In genomic region chr6:131694832-131695426, GRCh38 we compare ENCODE assay signal across 8 cellular contexts. TPM values are rescaled to one million over a fixed set of nuclear protein-coding genes. Genes with fewer than 3 reads are reported as not detected.
DNase-seq lines count a peak whose midpoint lies in the region; ATAC-seq and FAIRE-seq lines count a peak whose summit lies in the region.

No MANE protein-coding gene starts in this region.

- no peaks in the 10 kb centered on the region for H3K27me3 Mint-ChIP-seq in activated naive CD4-positive, alpha-beta T cell treated with anti-CD3 and anti-CD28 coated beads, Interleukin-2, amount 10 ng/mL, durations not matched to agents 7 days and 5 days

- H3K4me1 Mint-ChIP-seq in activated naive CD4-positive, alpha-beta T cell treated with anti-CD3 and anti-CD28 coated beads, Interleukin-2, amount 10 ng/mL, durations not matched to agents 7 days and 5 days: no peaks in the 10 kb centered on the region

- peak; percentile 20 for DNase-seq in DMS 273 treated with DMSO at 0.1 percent for 48 hours (lab: John Stamatoyannopoulos, UW)
- DNase-seq in GM19239 (ENCODE audit: insufficient read length, low spot score): peak; percentile 28
- DNase-seq in NCI-H524 (lab: John Stamatoyannopoulos, UW): peak; percentile 60 to 81
- DNase-seq in activated naive CD4-positive, alpha-beta T cell treated with anti-CD3 and anti-CD28 coated beads, Interleukin-2, amount 10 ng/mL, durations not matched to agents 7 days and 5 days: peak; percentile 35
- DNase-seq in Right ventricle myocardium superior: no peak
- peak; percentile 24 for DNase-seq in pulmonary artery endothelial cell (ENCODE audit: low read depth, low spot score)
- no peak for DNase-seq in activated CD4-positive, CD25-positive, alpha-beta regulatory T cell (lab: John Stamatoyannopoulos, UW)

- no peaks in the 10 kb centered on the region for H3K9me3 Mint-ChIP-seq in activated naive CD4-positive, alpha-beta T cell treated with anti-CD3 and anti-CD28 coated beads, Interleukin-2, amount 10 ng/mL, durations not matched to agents 7 days and 5 days

- no peak for FAIRE-seq in GM19239 (lab: Jason Lieb, UNC)

- peak; percentile 93 for ATAC-seq in HG03139 (IDR thresholded peaks at IDR 0.05; ENCODE audit: unreplicated experiment)
- peak; percentile 76 for ATAC-seq in Right ventricle myocardium superior (ENCODE audit: poor library complexity)

- CTCF ChIA-PET in activated naive CD4-positive, alpha-beta T cell treated with anti-CD3 and anti-CD28 coated beads, Interleukin-2, amount 10 ng/mL, durations not matched to agents 7 days and 5 days (lab: Charles Lee): interaction anchor here (0.6 to 3.3 kb wide), 11 partner anchors 25 to 223 kb away, joined by 3 to 38 read pairs (median 4); partner anchors contain the start of gene MED23

- no peaks in the 10 kb centered on the region for H3K36me3 Mint-ChIP-seq in activated naive CD4-positive, alpha-beta T cell treated with anti-CD3 and anti-CD28 coated beads, Interleukin-2, amount 10 ng/mL, durations not matched to agents 7 days and 5 days

- no peak overlapping the region for H3K4me3 Mint-ChIP-seq in activated naive CD4-positive, alpha-beta T cell treated with anti-CD3 and anti-CD28 coated beads, Interleukin-2, amount 10 ng/mL, durations not matched to agents 7 days and 5 days

- intact Hi-C loops in Right ventricle myocardium superior (cut with DNase I): loop anchor here (5.0 kb wide), 1 partner anchor 217 kb away; no protein-coding TSS in a partner anchor

- no peak overlapping the region for H3K27ac Mint-ChIP-seq in activated naive CD4-positive, alpha-beta T cell treated with anti-CD3 and anti-CD28 coated beads, Interleukin-2, amount 10 ng/mL, durations not matched to agents 7 days and 5 days

RNA-seq across cellular contexts. Expression of gene OR2A4, which starts 6.3 kb away (rescaled TPM):
- total RNA-seq in Right ventricle myocardium superior: not detected
- not detected in 2 replicates for total RNA-seq in pulmonary artery endothelial cell

RNA-seq across cellular contexts. Expression of gene CTAGE9, which starts 15.9 kb away (rescaled TPM):
- total RNA-seq in Right ventricle myocardium superior: not detected
- not detected in 2 replicates for total RNA-seq in pulmonary artery endothelial cell

RNA-seq across cellular contexts. Expression of gene ENPP3, which starts 57.8 kb away (rescaled TPM):
- total RNA-seq in Right ventricle myocardium superior: 0.11 TPM
- under 0.01 and 0.04 TPM in 2 replicates for total RNA-seq in pulmonary artery endothelial cell

Comparison
In these comparisons a context has a peak if more than half of its experiments do, and no peak if none do; other contexts are left out.
1. DNase-seq: peak in DMS 273 treated with DMSO at 0.1 percent for 48 hours (single experiment), GM19239 (single experiment), NCI-H524 (2 of 2), activated naive CD4-positive, alpha-beta T cell treated with anti-CD3 and anti-CD28 coated beads, Interleukin-2, amount 10 ng/mL, durations not matched to agents 7 days and 5 days (single experiment) and pulmonary artery endothelial cell (single experiment); none in Right ventricle myocardium superior (single experiment) and activated CD4-positive, CD25-positive, alpha-beta regulatory T cell (0 of 4).